Comparison of ENCODE assay signal across 8 cellular contexts in genomic region chr6:25962368-25963127, GRCh38. TPM values are rescaled to one million over a fixed set of nuclear protein-coding genes. Genes with fewer than 3 reads are reported as not detected.
A peak's percentile ranks its signal among the peaks of the same experiment; 100 is the strongest.
DNase-seq lines count a peak whose midpoint lies in the region; ATAC-seq and TF ChIP-seq lines count a peak whose summit lies in the region.

A gene with protein sequence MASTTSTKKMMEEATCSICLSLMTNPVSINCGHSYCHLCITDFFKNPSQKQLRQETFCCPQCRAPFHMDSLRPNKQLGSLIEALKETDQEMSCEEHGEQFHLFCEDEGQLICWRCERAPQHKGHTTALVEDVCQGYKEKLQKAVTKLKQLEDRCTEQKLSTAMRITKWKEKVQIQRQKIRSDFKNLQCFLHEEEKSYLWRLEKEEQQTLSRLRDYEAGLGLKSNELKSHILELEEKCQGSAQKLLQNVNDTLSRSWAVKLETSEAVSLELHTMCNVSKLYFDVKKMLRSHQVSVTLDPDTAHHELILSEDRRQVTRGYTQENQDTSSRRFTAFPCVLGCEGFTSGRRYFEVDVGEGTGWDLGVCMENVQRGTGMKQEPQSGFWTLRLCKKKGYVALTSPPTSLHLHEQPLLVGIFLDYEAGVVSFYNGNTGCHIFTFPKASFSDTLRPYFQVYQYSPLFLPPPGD (plus strand): TSS chr6:25962802. CDS start chr6:25966523, 3,721 bp downstream.

- H3K36me3 ChIP-seq in Panc1 (ENCODE audit: control insufficient read depth, insufficient read depth, low read length): no peaks in the 10 kb centered on the region; the same call in none of the 2 replicates
- peaks cover 8% of the 10 kb centered on the region for H3K36me3 ChIP-seq in thoracic aorta

- BruUV-seq in Panc1 (replicated peaks; lab: Mats Ljungman, UMichigan): TSS peak; percentile 82

- POLR2A ChIA-PET in Panc1 (lab: Charles Lee): no interaction called here

- H3K4me3 ChIP-seq in AG10803 (ENCODE audit: low read length): peak within 1 kb of the TSS; percentile 83
- peak within 1 kb of the TSS; percentile 40 to 63 for H3K4me3 ChIP-seq in Panc1 (ENCODE audit: low read depth in 2 of 2, low read length in 2 of 2)
- H3K4me3 ChIP-seq in fibroblast of the aortic adventitia (ENCODE audit: low read depth, low read length): peak within 1 kb of the TSS; percentile 91
- H3K4me3 ChIP-seq in thoracic aorta: peak within 1 kb of the TSS; percentile 89

- H3K27ac ChIP-seq in Panc1 (ENCODE audit: low read length) (peak within 1 kb of the TSS; percentile 82), thoracic aorta (peak within 1 kb of the TSS; percentile 98)

- H3K4me1 ChIP-seq in Panc1 (ENCODE audit: control insufficient read depth, insufficient read depth, low read length) (peaks cover 12% of the 10 kb centered on the region; the same call in 1 of the 2 replicates), thoracic aorta (ENCODE audit: control insufficient read depth in 1 of 2, low read depth in 2 of 2) (peaks cover 35 to 44% of the 10 kb centered on the region in 2 donors)

- in situ Hi-C loops in Panc1 (cut with HindIII; ENCODE audit: low pct_unique_long_range_greater_than_20kb, low sequenced_read_pairs): no loop called here

- H3K9me3 ChIP-seq in Panc1 (ENCODE audit: control insufficient read depth, insufficient read depth, low read depth, low read length): no peaks in the 10 kb centered on the region
- H3K9me3 ChIP-seq in thoracic aorta: no peaks in the 10 kb centered on the region

- peak; percentile 83 for ATAC-seq in GM18907 (IDR thresholded peaks at IDR 0.05; ENCODE audit: unreplicated experiment)
- ATAC-seq in HG03108 (IDR thresholded peaks at IDR 0.05; ENCODE audit: unreplicated experiment): peak; percentile 73
- ATAC-seq in Panc1: peak; percentile 92
- peak; percentile 95 for ATAC-seq in thoracic aorta (ENCODE audit: insufficient number of reproducible peaks, low FRiP score, low read depth)

- CTCF ChIA-PET in Panc1 (lab: Charles Lee): interaction anchor here (1.3 kb wide), 1 partner anchor 245 kb away, joined by 3 read pairs; no protein-coding TSS in a partner anchor

- TF ChIP-seq CTCF in AG10803 (conservative IDR thresholded peaks at IDR 0.05; ENCODE audit: low read length) (no peak), Panc1 (IDR thresholded peaks at IDR 0.05) (no peak), fibroblast of the aortic adventitia (IDR thresholded peaks at IDR 0.05; ENCODE audit: insufficient read depth, low read length) (no peak), thoracic aorta (IDR thresholded peaks at IDR 0.05) (no peak)

- DNase-seq in AG10803 (ENCODE audit: low read depth) (peak; percentile 92), Panc1 (ENCODE audit: low read depth, low spot score) (peak; percentile 33), fibroblast of the aortic adventitia (ENCODE audit: low read depth) (peak; percentile 94), non-pigmented ciliary epithelial cell (ENCODE audit: low read depth) (peak; percentile 77), thoracic aorta (ENCODE audit: low spot score) (peak; percentile 66)
- DNase-seq in activated T-helper 1 cell treated with anti-CD3 and anti-CD28 coated beads, Interleukin-2, amount 50 U/mL, for 16 hours (ENCODE audit: low read depth in 1 of 2, low spot score in 1 of 2): peak; percentile 13 to 54

- intact Hi-C loops in Panc1 (cut with micrococcal nuclease; ENCODE audit: unreplicated experiment): no loop called here

- H3K27me3 ChIP-seq in Panc1 (ENCODE audit: control insufficient read depth, insufficient read depth, low read length) (no peaks in the 10 kb centered on the region), thoracic aorta (replicated peaks; ENCODE audit: insufficient read depth) (no peaks in the 10 kb centered on the region)

RNA-seq across cellular contexts. Expression of the gene that starts here (rescaled TPM):
- total RNA-seq in Panc1 (2021; ENCODE audit: unreplicated experiment) (4.4 TPM), fibroblast of the aortic adventitia (ENCODE audit: low replicate concordance) (12.0 and 35.3 TPM in 2 replicates), thoracic aorta (10 to 100 TPM; 19.5 to 25.1 TPM)
- polyA plus RNA-seq in Panc1 (2012; ENCODE audit: insufficient read length): 1.9 TPM

Comparison
In these comparisons a context has a peak if more than half of its experiments do, and no peak if none do; other contexts are left out.
1. Peak in every context shown above with its lines: DNase-seq, ATAC-seq, H3K4me3 ChIP-seq and H3K27ac ChIP-seq.
2. DNase-seq: peak in every context shown above with its lines; median percentile 94 in fibroblast of the aortic adventitia; 92 in AG10803; 77 in non-pigmented ciliary epithelial cell; 66 in thoracic aorta; 34 in activated T-helper 1 cell treated with anti-CD3 and anti-CD28 coated beads, Interleukin-2, amount 50 U/mL, for 16 hours; 33 in Panc1.